In genomic region chr11:126265801-126266200, GRCh38 we compare ENCODE assay signal across 11 cellular contexts. TPM values are rescaled to one million over a fixed set of nuclear protein-coding genes. Genes with fewer than 3 reads are reported as not detected.
A peak's percentile ranks its signal among the peaks of the same experiment; 100 is the strongest.
DNase-seq lines count a peak whose midpoint lies in the region; ATAC-seq and TF ChIP-seq lines count a peak whose summit lies in the region.
"Had no signal": no experiment of that assay in that cellular context is flagged by ENCODE, and none has a peak within 500 bp of the region (broad histone marks: within the 10 kb centered on the region; RNA-seq: fewer than 3 reads in every experiment).

No MANE protein-coding gene starts in this region.

- H3K4me1 Mint-ChIP-seq in Caco-2 (ENCODE audit: low read depth, unreplicated experiment), result peaks cover 11% of the 10 kb centered on the region
- peaks cover 22% of the 10 kb centered on the region for H3K4me1 Mint-ChIP-seq in osteocyte (ENCODE audit: unreplicated experiment)

- peaks cover 6% of the 10 kb centered on the region for H3K4me1 ChIP-seq in Caco-2
- H3K4me1 ChIP-seq: SJCRH30 had no signal

- H3K27me3 Mint-ChIP-seq in Caco-2 (ENCODE audit: insufficient read depth, unreplicated experiment) (no peaks in the 10 kb centered on the region), osteocyte (ENCODE audit: unreplicated experiment) (no peaks in the 10 kb centered on the region)
- H3K27me3 Mint-ChIP-seq: stimulated activated naive CD8-positive, alpha-beta T cell treated with anti-CD3 and anti-CD28 coated beads, Interleukin-15, amount 100 ng/mL, for 72 hours had no signal

- intact Hi-C loops in Caco-2 (cut with micrococcal nuclease; ENCODE audit: unreplicated experiment) (loop anchor here (5.0 to 10.0 kb wide), 2 partner anchors 344 to 671 kb away; partner anchors contain the start of gene STT3A), left colon (cut with DNase I, micrococcal nuclease) (no loop called here)

- no peak for TF ChIP-seq CTCF in Caco-2 (IDR thresholded peaks at IDR 0.05; ENCODE audit: insufficient read depth in 1 of 2, low read depth in 1 of 2, low read length in 1 of 2, severe bottlenecking in 1 of 2, unreplicated experiment in 1 of 2)
- TF ChIP-seq CTCF in osteocyte (IDR thresholded peaks at IDR 0.05), result no peak

- no peak overlapping the region for H3K4me3 ChIP-seq in Caco-2 (ENCODE audit: low read depth, low read length)
- H3K4me3 ChIP-seq: lower lobe of right lung, SJCRH30, smooth muscle cell had no signal

- no peak for DNase-seq in Caco-2
- peak; percentile 42 for DNase-seq in RKO (ENCODE audit: low spot score)
- no peak for DNase-seq in left colon
- DNase-seq in NCI-H187 (lab: John Stamatoyannopoulos, UW), result no peak
- DNase-seq in mesenteric fat pad (ENCODE audit: low spot score), result no peak
- no peak for DNase-seq in osteocyte (ENCODE audit: extremely low spot score, unreplicated experiment)
- DNase-seq: activated CD4-positive, alpha-beta T cell treated with anti-CD3 and anti-CD28 coated beads for 4 hours; lower lobe of right lung; SJCRH30; stimulated activated naive CD8-positive, alpha-beta T cell treated with anti-CD3 and anti-CD28 coated beads, Interleukin-15, amount 100 ng/mL, for 72 hours had no signal

- peak; percentile 8 for ATAC-seq in left colon
- ATAC-seq: lower lobe of right lung; stimulated activated naive CD8-positive, alpha-beta T cell treated with anti-CD3 and anti-CD28 coated beads, Interleukin-15, amount 100 ng/mL, for 72 hours had no signal

- CTCF ChIA-PET in Caco-2 (lab: Charles Lee), result interaction anchor here (0.6 kb wide), 1 partner anchor 333 kb away, joined by 3 read pairs; no protein-coding TSS in a partner anchor

- H3K27ac Mint-ChIP-seq in Caco-2 (ENCODE audit: unreplicated experiment) (peak overlapping the region; percentile 30), osteocyte (ENCODE audit: unreplicated experiment) (no peak overlapping the region)

- H3K9me3 Mint-ChIP-seq in Caco-2 (ENCODE audit: unreplicated experiment) (no peaks in the 10 kb centered on the region), osteocyte (ENCODE audit: unreplicated experiment) (no peaks in the 10 kb centered on the region)
- H3K9me3 Mint-ChIP-seq: stimulated activated naive CD8-positive, alpha-beta T cell treated with anti-CD3 and anti-CD28 coated beads, Interleukin-15, amount 100 ng/mL, for 72 hours had no signal

- H3K36me3 Mint-ChIP-seq in Caco-2 (ENCODE audit: insufficient read depth, unreplicated experiment) (peaks cover 94% of the 10 kb centered on the region), osteocyte (ENCODE audit: unreplicated experiment) (peaks cover 37% of the 10 kb centered on the region)

- H3K9me3 ChIP-seq in Caco-2, result no peaks in the 10 kb centered on the region
- H3K9me3 ChIP-seq: lower lobe of right lung, SJCRH30 had no signal

- no TSS peak for BruUV-seq in Caco-2 (replicated peaks; lab: Mats Ljungman, UMichigan)

- peaks cover 12% of the 10 kb centered on the region for H3K36me3 ChIP-seq in Caco-2 (ENCODE audit: control insufficient read depth, insufficient read depth, low read length)

- H3K4me3 Mint-ChIP-seq in Caco-2 (ENCODE audit: unreplicated experiment) (no peak overlapping the region), osteocyte (ENCODE audit: unreplicated experiment) (no peak overlapping the region)
- H3K4me3 Mint-ChIP-seq: stimulated activated naive CD8-positive, alpha-beta T cell treated with anti-CD3 and anti-CD28 coated beads, Interleukin-15, amount 100 ng/mL, for 72 hours had no signal

- POLR2A ChIA-PET in Caco-2 (lab: Charles Lee), result interaction anchor here (0.6 kb wide), 1 partner anchor 54 kb away, joined by 4 read pairs; the partner anchor contains the start of gene FAM118B

- H3K27me3 ChIP-seq in Caco-2 (replicated peaks; ENCODE audit: control insufficient read depth, insufficient read depth, low read length), result no peaks in the 10 kb centered on the region
- H3K27me3 ChIP-seq: SJCRH30 had no signal

RNA-seq across cellular contexts. Expression of gene SRPRA, which starts 2.9 kb away (rescaled TPM):
- total RNA-seq in Caco-2 (2022) (174 and 191 TPM in 2 replicates), left colon (10 to 100 TPM; 75.5 to 82.6 TPM), mesenteric fat pad (121 TPM), osteocyte (106 and 107 TPM in 2 replicates)

RNA-seq across cellular contexts. Expression of gene FOXRED1, which starts 3.2 kb away (rescaled TPM):
- total RNA-seq in Caco-2 (2022), result 91.7 and 94.3 TPM in 2 replicates
- 10 to 100 TPM; 25.5 to 35.7 TPM for total RNA-seq in left colon
- total RNA-seq in mesenteric fat pad, result 22.2 TPM
- 25.9 and 34.4 TPM in 2 replicates for total RNA-seq in osteocyte

RNA-seq across cellular contexts. Expression of gene TIRAP, which starts 17.1 kb away (rescaled TPM):
- total RNA-seq in Caco-2 (2022) (25.1 and 27.8 TPM in 2 replicates), left colon (10 to 100 TPM; 17.0 to 22.7 TPM), mesenteric fat pad (12.5 TPM), osteocyte (10.6 and 11.6 TPM in 2 replicates)

RNA-seq across cellular contexts. Expression of gene DCPS, which starts 38.1 kb away (rescaled TPM):
- total RNA-seq in Caco-2 (2022), result 40.2 and 40.4 TPM in 2 replicates
- total RNA-seq in left colon, result 10 to 100 TPM; 10.9 to 21.9 TPM
- 10.8 TPM for total RNA-seq in mesenteric fat pad
- total RNA-seq in osteocyte, result 11.2 and 15.2 TPM in 2 replicates

RNA-seq across cellular contexts. Expression of gene FAM118B, which starts 54.2 kb away (rescaled TPM):
- total RNA-seq in Caco-2 (2022), result 36.5 and 44.3 TPM in 2 replicates
- total RNA-seq in left colon, result 10 to 100 TPM; 47.4 to 61.7 TPM
- 18.7 TPM for total RNA-seq in mesenteric fat pad
- total RNA-seq in osteocyte, result 23.3 and 26.5 TPM in 2 replicates
